ENCODE assay signal across 1 cellular context in the genomic region with DNA sequence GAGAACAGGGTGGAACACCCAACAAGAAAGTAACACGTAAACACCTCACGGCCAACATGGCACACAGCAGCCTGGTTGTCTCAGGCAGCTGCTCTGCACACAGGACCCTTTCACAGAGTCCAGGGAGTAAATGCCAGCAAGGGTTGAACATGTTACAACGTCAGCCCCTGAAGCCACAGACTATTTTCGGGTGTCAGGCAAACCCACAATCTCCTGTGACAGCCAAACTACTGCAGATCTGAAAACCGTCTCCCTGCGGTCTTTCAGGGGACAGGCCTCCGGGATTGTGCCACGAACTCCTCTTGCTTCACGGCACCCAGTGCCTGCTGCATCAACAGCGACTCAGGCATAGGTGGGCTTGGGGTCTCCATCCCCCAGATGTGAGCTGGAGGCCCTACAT.
TF ChIP-seq lines count a peak whose summit lies in the region.

No MANE protein-coding gene starts in this region.

TF ChIP-seq in GM12878, 131 proteins besides CTCF, POLR2A, EP300 and RAD21 (continued from another document and continues in another):
- TF ChIP-seq, protein P1, sequence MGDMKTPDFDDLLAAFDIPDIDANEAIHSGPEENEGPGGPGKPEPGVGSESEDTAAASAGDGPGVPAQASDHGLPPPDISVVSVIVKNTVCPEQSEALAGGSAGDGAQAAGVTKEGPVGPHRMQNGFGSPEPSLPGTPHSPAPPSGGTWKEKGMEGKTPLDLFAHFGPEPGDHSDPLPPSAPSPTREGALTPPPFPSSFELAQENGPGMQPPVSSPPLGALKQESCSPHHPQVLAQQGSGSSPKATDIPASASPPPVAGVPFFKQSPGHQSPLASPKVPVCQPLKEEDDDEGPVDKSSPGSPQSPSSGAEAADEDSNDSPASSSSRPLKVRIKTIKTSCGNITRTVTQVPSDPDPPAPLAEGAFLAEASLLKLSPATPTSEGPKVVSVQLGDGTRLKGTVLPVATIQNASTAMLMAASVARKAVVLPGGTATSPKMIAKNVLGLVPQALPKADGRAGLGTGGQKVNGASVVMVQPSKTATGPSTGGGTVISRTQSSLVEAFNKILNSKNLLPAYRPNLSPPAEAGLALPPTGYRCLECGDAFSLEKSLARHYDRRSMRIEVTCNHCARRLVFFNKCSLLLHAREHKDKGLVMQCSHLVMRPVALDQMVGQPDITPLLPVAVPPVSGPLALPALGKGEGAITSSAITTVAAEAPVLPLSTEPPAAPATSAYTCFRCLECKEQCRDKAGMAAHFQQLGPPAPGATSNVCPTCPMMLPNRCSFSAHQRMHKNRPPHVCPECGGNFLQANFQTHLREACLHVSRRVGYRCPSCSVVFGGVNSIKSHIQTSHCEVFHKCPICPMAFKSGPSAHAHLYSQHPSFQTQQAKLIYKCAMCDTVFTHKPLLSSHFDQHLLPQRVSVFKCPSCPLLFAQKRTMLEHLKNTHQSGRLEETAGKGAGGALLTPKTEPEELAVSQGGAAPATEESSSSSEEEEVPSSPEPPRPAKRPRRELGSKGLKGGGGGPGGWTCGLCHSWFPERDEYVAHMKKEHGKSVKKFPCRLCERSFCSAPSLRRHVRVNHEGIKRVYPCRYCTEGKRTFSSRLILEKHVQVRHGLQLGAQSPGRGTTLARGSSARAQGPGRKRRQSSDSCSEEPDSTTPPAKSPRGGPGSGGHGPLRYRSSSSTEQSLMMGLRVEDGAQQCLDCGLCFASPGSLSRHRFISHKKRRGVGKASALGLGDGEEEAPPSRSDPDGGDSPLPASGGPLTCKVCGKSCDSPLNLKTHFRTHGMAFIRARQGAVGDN (IDR thresholded peaks at IDR 0.05) = no peak
- TF ChIP-seq NFXL1 (IDR thresholded peaks at IDR 0.05; ENCODE audit: borderline replicate concordance) (no peak), ESRRA (IDR thresholded peaks at IDR 0.05; ENCODE audit: low read length) (no peak), ZSCAN29 (IDR thresholded peaks at IDR 0.05) (no peak), SUPT20H (IDR thresholded peaks at IDR 0.05; ENCODE audit: borderline replicate concordance, control insufficient read depth, low read depth, low read length) (no peak), SMAD1 (IDR thresholded peaks at IDR 0.05; ENCODE audit: low read depth, partially characterized antibody) (no peak), TCF7 (IDR thresholded peaks at IDR 0.05; ENCODE audit: borderline replicate concordance) (no peak), ZBED1 (IDR thresholded peaks at IDR 0.05; ENCODE audit: borderline replicate concordance) (peak; percentile 29; the same call in 1 of the 2 replicates), BCL11A (IDR thresholded peaks at IDR 0.05; ENCODE audit: low read depth, low read length) (peak; percentile 82), RAD51 (IDR thresholded peaks at IDR 0.05) (no peak), BHLHE40 (IDR thresholded peaks at IDR 0.05; ENCODE audit: borderline replicate concordance in 1 of 2, low read depth in 2 of 2, low read length in 1 of 2) (peak; percentile 53 to 79; a peak in 3 of 4 replicates), MTA3 (IDR thresholded peaks at IDR 0.05; ENCODE audit: borderline replicate concordance, low read length) (peak; percentile 70; the same call in 1 of the 2 replicates), ZNF274 (IDR thresholded peaks at IDR 0.05; ENCODE audit: insufficient read depth, insufficient read length) (no peak), FOXK2 (IDR thresholded peaks at IDR 0.05) (no peak), CEBPB (IDR thresholded peaks at IDR 0.05; ENCODE audit: borderline replicate concordance in 1 of 2, low read depth in 2 of 2, low read length in 2 of 2) (no peak), SIN3A (IDR thresholded peaks at IDR 0.05; ENCODE audit: low read depth, low read length) (no peak), IKZF2 (IDR thresholded peaks at IDR 0.05) (peak; percentile 90 to 93; a peak in 3 of 4 replicates), EGR1 (IDR thresholded peaks at IDR 0.05; ENCODE audit: borderline replicate concordance in 1 of 2, low read depth in 2 of 2, low read length in 2 of 2) (no peak), HDGF (IDR thresholded peaks at IDR 0.05) (0 out of 2 replicates have a peak, but pooled peaks have one; percentile 34), CHD4 (IDR thresholded peaks at IDR 0.05) (no peak), MYC (IDR thresholded peaks at IDR 0.05; ENCODE audit: insufficient read depth, insufficient read length, insufficient replicate concordance, low read length, severe bottlenecking) (no peak), SPI1 (IDR thresholded peaks at IDR 0.05; ENCODE audit: borderline replicate concordance, insufficient read depth, low read depth, low read length) (no peak), PAX8 (IDR thresholded peaks at IDR 0.05) (no peak), ETV6 (conservative IDR thresholded peaks at IDR 0.05 in 1 of 2, IDR thresholded peaks at IDR 0.05 in 1 of 2; ENCODE audit: borderline replicate concordance in 1 of 2, low read depth in 1 of 2) (no peak), NR2C2 (IDR thresholded peaks at IDR 0.05; ENCODE audit: borderline replicate concordance, control insufficient read depth, insufficient read length, low read depth) (no peak), CREB1 (IDR thresholded peaks at IDR 0.05; ENCODE audit: low read depth) (peak; percentile 75), SRF (IDR thresholded peaks at IDR 0.05; ENCODE audit: low read depth in 2 of 2, low read length in 2 of 2) (no peak), SMAD5 (IDR thresholded peaks at IDR 0.05; ENCODE audit: low read depth) (0 out of 2 replicates have a peak, but pooled peaks have one; percentile 16), NRF1 (conservative IDR thresholded peaks at IDR 0.05; ENCODE audit: low read depth, low read length) (no peak), CREM (IDR thresholded peaks at IDR 0.05; ENCODE audit: low read depth) (peak; percentile 92), POLR2AphosphoS5 (IDR thresholded peaks at IDR 0.05; ENCODE audit: low read length) (peak; percentile 31; the same call in 1 of the 2 replicates), JUNB (IDR thresholded peaks at IDR 0.05) (peak; percentile 19; the same call in 1 of the 2 replicates), SMARCA5 (IDR thresholded peaks at IDR 0.05) (no peak)
- TF ChIP-seq, protein P2, sequence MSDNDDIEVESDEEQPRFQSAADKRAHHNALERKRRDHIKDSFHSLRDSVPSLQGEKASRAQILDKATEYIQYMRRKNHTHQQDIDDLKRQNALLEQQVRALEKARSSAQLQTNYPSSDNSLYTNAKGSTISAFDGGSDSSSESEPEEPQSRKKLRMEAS (IDR thresholded peaks at IDR 0.05; ENCODE audit: low read depth, low read length) = no peak
- TF ChIP-seq, protein P3, sequence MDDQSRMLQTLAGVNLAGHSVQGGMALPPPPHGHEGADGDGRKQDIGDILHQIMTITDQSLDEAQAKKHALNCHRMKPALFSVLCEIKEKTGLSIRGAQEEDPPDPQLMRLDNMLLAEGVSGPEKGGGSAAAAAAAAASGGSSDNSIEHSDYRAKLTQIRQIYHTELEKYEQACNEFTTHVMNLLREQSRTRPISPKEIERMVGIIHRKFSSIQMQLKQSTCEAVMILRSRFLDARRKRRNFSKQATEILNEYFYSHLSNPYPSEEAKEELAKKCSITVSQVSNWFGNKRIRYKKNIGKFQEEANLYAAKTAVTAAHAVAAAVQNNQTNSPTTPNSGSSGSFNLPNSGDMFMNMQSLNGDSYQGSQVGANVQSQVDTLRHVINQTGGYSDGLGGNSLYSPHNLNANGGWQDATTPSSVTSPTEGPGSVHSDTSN (IDR thresholded peaks at IDR 0.05; ENCODE audit: insufficient replicate concordance, low read depth, low read length) = peak; percentile 41
- TF ChIP-seq, protein P4, sequence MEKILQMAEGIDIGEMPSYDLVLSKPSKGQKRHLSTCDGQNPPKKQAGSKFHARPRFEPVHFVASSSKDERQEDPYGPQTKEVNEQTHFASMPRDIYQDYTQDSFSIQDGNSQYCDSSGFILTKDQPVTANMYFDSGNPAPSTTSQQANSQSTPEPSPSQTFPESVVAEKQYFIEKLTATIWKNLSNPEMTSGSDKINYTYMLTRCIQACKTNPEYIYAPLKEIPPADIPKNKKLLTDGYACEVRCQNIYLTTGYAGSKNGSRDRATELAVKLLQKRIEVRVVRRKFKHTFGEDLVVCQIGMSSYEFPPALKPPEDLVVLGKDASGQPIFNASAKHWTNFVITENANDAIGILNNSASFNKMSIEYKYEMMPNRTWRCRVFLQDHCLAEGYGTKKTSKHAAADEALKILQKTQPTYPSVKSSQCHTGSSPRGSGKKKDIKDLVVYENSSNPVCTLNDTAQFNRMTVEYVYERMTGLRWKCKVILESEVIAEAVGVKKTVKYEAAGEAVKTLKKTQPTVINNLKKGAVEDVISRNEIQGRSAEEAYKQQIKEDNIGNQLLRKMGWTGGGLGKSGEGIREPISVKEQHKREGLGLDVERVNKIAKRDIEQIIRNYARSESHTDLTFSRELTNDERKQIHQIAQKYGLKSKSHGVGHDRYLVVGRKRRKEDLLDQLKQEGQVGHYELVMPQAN (conservative IDR thresholded peaks at IDR 0.05) = no peak; the same call in 1 of the 2 replicates
- TF ChIP-seq, protein P5, sequence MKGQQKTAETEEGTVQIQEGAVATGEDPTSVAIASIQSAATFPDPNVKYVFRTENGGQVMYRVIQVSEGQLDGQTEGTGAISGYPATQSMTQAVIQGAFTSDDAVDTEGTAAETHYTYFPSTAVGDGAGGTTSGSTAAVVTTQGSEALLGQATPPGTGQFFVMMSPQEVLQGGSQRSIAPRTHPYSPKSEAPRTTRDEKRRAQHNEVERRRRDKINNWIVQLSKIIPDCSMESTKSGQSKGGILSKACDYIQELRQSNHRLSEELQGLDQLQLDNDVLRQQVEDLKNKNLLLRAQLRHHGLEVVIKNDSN (IDR thresholded peaks at IDR 0.05; ENCODE audit: borderline replicate concordance, extremely low read length, insufficient read depth, low read depth, low read length) = no peak
- TF ChIP-seq, protein P6, sequence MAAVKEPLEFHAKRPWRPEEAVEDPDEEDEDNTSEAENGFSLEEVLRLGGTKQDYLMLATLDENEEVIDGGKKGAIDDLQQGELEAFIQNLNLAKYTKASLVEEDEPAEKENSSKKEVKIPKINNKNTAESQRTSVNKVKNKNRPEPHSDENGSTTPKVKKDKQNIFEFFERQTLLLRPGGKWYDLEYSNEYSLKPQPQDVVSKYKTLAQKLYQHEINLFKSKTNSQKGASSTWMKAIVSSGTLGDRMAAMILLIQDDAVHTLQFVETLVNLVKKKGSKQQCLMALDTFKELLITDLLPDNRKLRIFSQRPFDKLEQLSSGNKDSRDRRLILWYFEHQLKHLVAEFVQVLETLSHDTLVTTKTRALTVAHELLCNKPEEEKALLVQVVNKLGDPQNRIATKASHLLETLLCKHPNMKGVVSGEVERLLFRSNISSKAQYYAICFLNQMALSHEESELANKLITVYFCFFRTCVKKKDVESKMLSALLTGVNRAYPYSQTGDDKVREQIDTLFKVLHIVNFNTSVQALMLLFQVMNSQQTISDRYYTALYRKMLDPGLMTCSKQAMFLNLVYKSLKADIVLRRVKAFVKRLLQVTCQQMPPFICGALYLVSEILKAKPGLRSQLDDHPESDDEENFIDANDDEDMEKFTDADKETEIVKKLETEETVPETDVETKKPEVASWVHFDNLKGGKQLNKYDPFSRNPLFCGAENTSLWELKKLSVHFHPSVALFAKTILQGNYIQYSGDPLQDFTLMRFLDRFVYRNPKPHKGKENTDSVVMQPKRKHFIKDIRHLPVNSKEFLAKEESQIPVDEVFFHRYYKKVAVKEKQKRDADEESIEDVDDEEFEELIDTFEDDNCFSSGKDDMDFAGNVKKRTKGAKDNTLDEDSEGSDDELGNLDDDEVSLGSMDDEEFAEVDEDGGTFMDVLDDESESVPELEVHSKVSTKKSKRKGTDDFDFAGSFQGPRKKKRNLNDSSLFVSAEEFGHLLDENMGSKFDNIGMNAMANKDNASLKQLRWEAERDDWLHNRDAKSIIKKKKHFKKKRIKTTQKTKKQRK (IDR thresholded peaks at IDR 0.05; ENCODE audit: low read depth, low read length) = no peak
- TF ChIP-seq, protein P7, sequence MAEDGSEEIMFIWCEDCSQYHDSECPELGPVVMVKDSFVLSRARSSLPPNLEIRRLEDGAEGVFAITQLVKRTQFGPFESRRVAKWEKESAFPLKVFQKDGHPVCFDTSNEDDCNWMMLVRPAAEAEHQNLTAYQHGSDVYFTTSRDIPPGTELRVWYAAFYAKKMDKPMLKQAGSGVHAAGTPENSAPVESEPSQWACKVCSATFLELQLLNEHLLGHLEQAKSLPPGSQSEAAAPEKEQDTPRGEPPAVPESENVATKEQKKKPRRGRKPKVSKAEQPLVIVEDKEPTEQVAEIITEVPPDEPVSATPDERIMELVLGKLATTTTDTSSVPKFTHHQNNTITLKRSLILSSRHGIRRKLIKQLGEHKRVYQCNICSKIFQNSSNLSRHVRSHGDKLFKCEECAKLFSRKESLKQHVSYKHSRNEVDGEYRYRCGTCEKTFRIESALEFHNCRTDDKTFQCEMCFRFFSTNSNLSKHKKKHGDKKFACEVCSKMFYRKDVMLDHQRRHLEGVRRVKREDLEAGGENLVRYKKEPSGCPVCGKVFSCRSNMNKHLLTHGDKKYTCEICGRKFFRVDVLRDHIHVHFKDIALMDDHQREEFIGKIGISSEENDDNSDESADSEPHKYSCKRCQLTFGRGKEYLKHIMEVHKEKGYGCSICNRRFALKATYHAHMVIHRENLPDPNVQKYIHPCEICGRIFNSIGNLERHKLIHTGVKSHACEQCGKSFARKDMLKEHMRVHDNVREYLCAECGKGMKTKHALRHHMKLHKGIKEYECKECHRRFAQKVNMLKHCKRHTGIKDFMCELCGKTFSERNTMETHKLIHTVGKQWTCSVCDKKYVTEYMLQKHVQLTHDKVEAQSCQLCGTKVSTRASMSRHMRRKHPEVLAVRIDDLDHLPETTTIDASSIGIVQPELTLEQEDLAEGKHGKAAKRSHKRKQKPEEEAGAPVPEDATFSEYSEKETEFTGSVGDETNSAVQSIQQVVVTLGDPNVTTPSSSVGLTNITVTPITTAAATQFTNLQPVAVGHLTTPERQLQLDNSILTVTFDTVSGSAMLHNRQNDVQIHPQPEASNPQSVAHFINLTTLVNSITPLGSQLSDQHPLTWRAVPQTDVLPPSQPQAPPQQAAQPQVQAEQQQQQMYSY (CRISPR knock-in tag; IDR thresholded peaks at IDR 0.05) = no peak
- TF ChIP-seq, protein P8, sequence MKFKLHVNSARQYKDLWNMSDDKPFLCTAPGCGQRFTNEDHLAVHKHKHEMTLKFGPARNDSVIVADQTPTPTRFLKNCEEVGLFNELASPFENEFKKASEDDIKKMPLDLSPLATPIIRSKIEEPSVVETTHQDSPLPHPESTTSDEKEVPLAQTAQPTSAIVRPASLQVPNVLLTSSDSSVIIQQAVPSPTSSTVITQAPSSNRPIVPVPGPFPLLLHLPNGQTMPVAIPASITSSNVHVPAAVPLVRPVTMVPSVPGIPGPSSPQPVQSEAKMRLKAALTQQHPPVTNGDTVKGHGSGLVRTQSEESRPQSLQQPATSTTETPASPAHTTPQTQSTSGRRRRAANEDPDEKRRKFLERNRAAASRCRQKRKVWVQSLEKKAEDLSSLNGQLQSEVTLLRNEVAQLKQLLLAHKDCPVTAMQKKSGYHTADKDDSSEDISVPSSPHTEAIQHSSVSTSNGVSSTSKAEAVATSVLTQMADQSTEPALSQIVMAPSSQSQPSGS (IDR thresholded peaks at IDR 0.05; ENCODE audit: low read length) = peak; percentile 67; the same call in 1 of the 2 replicates
- TF ChIP-seq, protein P9, sequence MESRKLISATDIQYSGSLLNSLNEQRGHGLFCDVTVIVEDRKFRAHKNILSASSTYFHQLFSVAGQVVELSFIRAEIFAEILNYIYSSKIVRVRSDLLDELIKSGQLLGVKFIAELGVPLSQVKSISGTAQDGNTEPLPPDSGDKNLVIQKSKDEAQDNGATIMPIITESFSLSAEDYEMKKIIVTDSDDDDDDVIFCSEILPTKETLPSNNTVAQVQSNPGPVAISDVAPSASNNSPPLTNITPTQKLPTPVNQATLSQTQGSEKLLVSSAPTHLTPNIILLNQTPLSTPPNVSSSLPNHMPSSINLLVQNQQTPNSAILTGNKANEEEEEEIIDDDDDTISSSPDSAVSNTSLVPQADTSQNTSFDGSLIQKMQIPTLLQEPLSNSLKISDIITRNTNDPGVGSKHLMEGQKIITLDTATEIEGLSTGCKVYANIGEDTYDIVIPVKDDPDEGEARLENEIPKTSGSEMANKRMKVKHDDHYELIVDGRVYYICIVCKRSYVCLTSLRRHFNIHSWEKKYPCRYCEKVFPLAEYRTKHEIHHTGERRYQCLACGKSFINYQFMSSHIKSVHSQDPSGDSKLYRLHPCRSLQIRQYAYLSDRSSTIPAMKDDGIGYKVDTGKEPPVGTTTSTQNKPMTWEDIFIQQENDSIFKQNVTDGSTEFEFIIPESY (IDR thresholded peaks at IDR 0.05) = no peak
